11 cellular contexts compared by ENCODE assay signal in the genomic region with DNA sequence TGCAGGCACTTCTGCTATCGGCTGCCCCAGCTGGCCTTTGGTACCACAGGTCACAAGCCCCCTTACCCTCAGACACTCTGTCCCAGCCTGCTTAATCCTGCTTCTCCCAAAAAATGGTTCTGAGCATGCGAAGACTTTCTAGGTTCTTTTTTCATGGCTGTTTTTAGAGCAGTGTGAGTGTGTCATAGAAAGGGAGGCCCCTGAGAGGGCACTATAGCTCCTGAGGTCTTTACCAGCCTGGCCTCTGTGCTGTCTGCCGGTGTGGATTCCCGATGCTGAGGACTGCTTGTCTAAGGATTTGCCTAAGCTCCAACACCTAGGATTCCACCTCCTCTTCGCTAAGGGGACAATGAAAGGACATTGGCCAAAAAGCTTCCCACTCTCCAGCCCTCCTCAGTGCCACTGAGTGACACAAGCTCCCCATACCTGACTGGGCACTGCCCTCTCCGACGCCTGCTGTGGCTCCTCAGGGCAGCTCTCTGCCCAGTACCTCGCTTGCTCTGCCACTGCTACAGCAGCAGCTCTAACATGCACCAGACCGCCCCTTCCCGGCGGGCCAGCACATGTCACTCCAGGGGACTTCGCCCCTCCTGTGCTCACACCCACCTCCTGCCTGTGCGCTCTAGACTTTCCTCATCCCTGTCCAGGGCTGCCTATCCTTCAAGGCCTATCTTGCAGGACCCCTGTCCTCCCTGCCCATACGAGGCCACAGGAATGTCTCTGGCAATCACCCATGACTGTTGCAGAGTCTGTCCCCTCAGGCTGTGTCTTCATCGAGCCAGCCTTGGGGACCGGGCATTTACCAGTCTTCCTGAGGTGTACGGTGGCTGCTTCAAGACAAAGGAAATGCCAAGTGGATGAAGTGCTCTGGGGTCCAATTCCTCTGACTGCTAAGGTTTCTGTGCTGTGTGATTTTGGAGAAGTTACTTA. TPM values are rescaled to one million over a fixed set of nuclear protein-coding genes. Genes with fewer than 3 reads are reported as not detected.
DNase-seq lines count a peak whose midpoint lies in the region; ATAC-seq and TF ChIP-seq lines count a peak whose summit lies in the region.
"Had no signal": no experiment of that assay in that cellular context is flagged by ENCODE, and none has a peak within 500 bp of the region (broad histone marks: within the 10 kb centered on the region; RNA-seq: fewer than 3 reads in every experiment).

No MANE protein-coding gene starts in this region.

- DNase-seq in CD4-positive, alpha-beta memory T cell: no peak
- no peak for DNase-seq in activated CD4-positive, alpha-beta memory T cell treated with anti-CD3 and anti-CD28 coated beads, Interleukin-2, amount 10 ng/mL, durations not matched to agents 7 days and 5 days
- DNase-seq in naive thymus-derived CD4-positive, alpha-beta T cell: no peak
- DNase-seq in putamen (ENCODE audit: low spot score) (no peak), GM19240 (ENCODE audit: insufficient read length, low spot score) (no peak), MM.1S (no peak)
- DNase-seq: activated gamma-delta T cell, DMS 273 treated with DMSO at 0.1 percent for 48 hours, SW 1271 had no signal

- H2AFZ ChIP-seq in MM.1S (ENCODE audit: low read length): no peak overlapping the region

- H3K27me3 Mint-ChIP-seq in CD4-positive, alpha-beta memory T cell: no peaks in the 10 kb centered on the region
- no peaks in the 10 kb centered on the region for H3K27me3 Mint-ChIP-seq in activated CD4-positive, alpha-beta memory T cell treated with anti-CD3 and anti-CD28 coated beads, Interleukin-2, amount 10 ng/mL, durations not matched to agents 7 days and 5 days
- H3K27me3 Mint-ChIP-seq in naive thymus-derived CD4-positive, alpha-beta T cell: no peaks in the 10 kb centered on the region

- H3K4me2 ChIP-seq in MM.1S (ENCODE audit: low read depth, low read length): no peak overlapping the region

- H3K36me3 ChIP-seq in CD4-positive, alpha-beta memory T cell (ENCODE audit: insufficient read depth, low read length): peaks cover 34% of the 10 kb centered on the region
- peaks cover 7 to 67% (median 14%) of the 10 kb centered on the region in 3 experiments for H3K36me3 ChIP-seq in naive thymus-derived CD4-positive, alpha-beta T cell (ENCODE audit: control insufficient read depth in 2 of 3, insufficient read depth in 3 of 3, low read length in 3 of 3)
- H3K36me3 ChIP-seq in MM.1S (replicated peaks; ENCODE audit: insufficient read depth, low read length): peaks cover 15% of the 10 kb centered on the region; the same call in 1 of the 2 replicates

- H3K9ac ChIP-seq in MM.1S (ENCODE audit: low read length): no peak overlapping the region

- peaks cover 51 to 83% of the 10 kb centered on the region in 2 donors for H3K36me3 Mint-ChIP-seq in CD4-positive, alpha-beta memory T cell
- H3K36me3 Mint-ChIP-seq in activated CD4-positive, alpha-beta memory T cell treated with anti-CD3 and anti-CD28 coated beads, Interleukin-2, amount 10 ng/mL, durations not matched to agents 7 days and 5 days (ENCODE audit: low read depth): peaks cover 84% of the 10 kb centered on the region
- H3K36me3 Mint-ChIP-seq in naive thymus-derived CD4-positive, alpha-beta T cell: peaks cover 21 to 64% (median 37%) of the 10 kb centered on the region in 5 donors

- H3K79me2 ChIP-seq in MM.1S (ENCODE audit: low read length): peaks cover 99% of the 10 kb centered on the region

- no peak overlapping the region for H3K27ac ChIP-seq in CD4-positive, alpha-beta memory T cell (ENCODE audit: low read depth, low read length)
- H3K27ac ChIP-seq in naive thymus-derived CD4-positive, alpha-beta T cell (ENCODE audit: low read depth, low read length): no peak overlapping the region
- H3K27ac ChIP-seq in MM.1S (ENCODE audit: low read length): no peak overlapping the region

- POLR2A ChIA-PET in CD4-positive, alpha-beta memory T cell (lab: Charles Lee; ENCODE audit: partially characterized antibody): interaction anchor here (0.7 kb wide), 1 partner anchor 13 kb away, joined by 3 read pairs; no protein-coding TSS in a partner anchor
- POLR2A ChIA-PET in activated CD4-positive, alpha-beta memory T cell treated with anti-CD3 and anti-CD28 coated beads, Interleukin-2, amount 10 ng/mL, durations not matched to agents 7 days and 5 days (lab: Charles Lee): interaction anchor here (3.4 kb wide), 1 partner anchor 15 kb away, joined by 9 read pairs; no protein-coding TSS in a partner anchor
- POLR2A ChIA-PET in naive thymus-derived CD4-positive, alpha-beta T cell (lab: Charles Lee): interaction anchor here (0.6 to 0.8 kb wide), 2 partner anchors 54 to 79 kb away, joined by 3 read pairs; no protein-coding TSS in a partner anchor

- ATAC-seq in GM21737 (IDR thresholded peaks at IDR 0.05; ENCODE audit: unreplicated experiment) (peak; percentile 16), HG03159 (IDR thresholded peaks at IDR 0.05; ENCODE audit: unreplicated experiment) (no peak)
- ATAC-seq in naive thymus-derived CD4-positive, alpha-beta T cell: peak; percentile 23

- H4K20me1 ChIP-seq in MM.1S (ENCODE audit: insufficient read depth, low read length): peaks cover 37% of the 10 kb centered on the region

- H3K4me1 Mint-ChIP-seq in CD4-positive, alpha-beta memory T cell: peaks cover 36 to 70% (median 56%) of the 10 kb centered on the region in 4 donors
- peaks cover 66% of the 10 kb centered on the region for H3K4me1 Mint-ChIP-seq in activated CD4-positive, alpha-beta memory T cell treated with anti-CD3 and anti-CD28 coated beads, Interleukin-2, amount 10 ng/mL, durations not matched to agents 7 days and 5 days
- peaks cover 65 to 92% (median 77%) of the 10 kb centered on the region in 7 donors for H3K4me1 Mint-ChIP-seq in naive thymus-derived CD4-positive, alpha-beta T cell

- H3K4me3 ChIP-seq in CD4-positive, alpha-beta memory T cell (ENCODE audit: low read length in 2 of 2): no peak overlapping the region
- H3K4me3 ChIP-seq in naive thymus-derived CD4-positive, alpha-beta T cell (ENCODE audit: low read length): no peak overlapping the region
- H3K4me3 ChIP-seq in MM.1S (ENCODE audit: low read length): no peak overlapping the region

- intact Hi-C loops in CD4-positive, alpha-beta memory T cell (cut with micrococcal nuclease): no loop called here
- intact Hi-C loops in naive thymus-derived CD4-positive, alpha-beta T cell (cut with micrococcal nuclease): no loop called here

- no peak for TF ChIP-seq CTCF in MM.1S (IDR thresholded peaks at IDR 0.05; ENCODE audit: low read length)

- H3K9me3 Mint-ChIP-seq in CD4-positive, alpha-beta memory T cell: no peaks in the 10 kb centered on the region
- no peaks in the 10 kb centered on the region for H3K9me3 Mint-ChIP-seq in activated CD4-positive, alpha-beta memory T cell treated with anti-CD3 and anti-CD28 coated beads, Interleukin-2, amount 10 ng/mL, durations not matched to agents 7 days and 5 days
- no peaks in the 10 kb centered on the region for H3K9me3 Mint-ChIP-seq in naive thymus-derived CD4-positive, alpha-beta T cell

- H3K27ac Mint-ChIP-seq in CD4-positive, alpha-beta memory T cell: peak overlapping the region in 6 of 7 donors; percentile 7 to 64 (median 52)
- H3K27ac Mint-ChIP-seq in activated CD4-positive, alpha-beta memory T cell treated with anti-CD3 and anti-CD28 coated beads, Interleukin-2, amount 10 ng/mL, durations not matched to agents 7 days and 5 days: peak overlapping the region; percentile 36
- H3K27ac Mint-ChIP-seq in naive thymus-derived CD4-positive, alpha-beta T cell: peak overlapping the region in 5 of 9 donors; percentile 22 to 79 (median 51)

- H3F3A ChIP-seq in MM.1S (ENCODE audit: insufficient read depth, low read length): no peaks in the 10 kb centered on the region

- peaks cover 25% of the 10 kb centered on the region for H3K4me1 ChIP-seq in CD4-positive, alpha-beta memory T cell (ENCODE audit: insufficient read depth, low read length)
- H3K4me1 ChIP-seq in naive thymus-derived CD4-positive, alpha-beta T cell (ENCODE audit: control insufficient read depth in 2 of 2, insufficient read depth in 2 of 2, low read length in 2 of 2): peaks cover 0 to 16% of the 10 kb centered on the region in 2 donors
- H3K4me1 ChIP-seq in MM.1S (ENCODE audit: low read length): no peaks in the 10 kb centered on the region

- peak overlapping the region in 1 of 8 donors; percentile 10 for H3K4me3 Mint-ChIP-seq in CD4-positive, alpha-beta memory T cell
- H3K4me3 Mint-ChIP-seq in activated CD4-positive, alpha-beta memory T cell treated with anti-CD3 and anti-CD28 coated beads, Interleukin-2, amount 10 ng/mL, durations not matched to agents 7 days and 5 days: no peak overlapping the region
- H3K4me3 Mint-ChIP-seq in naive thymus-derived CD4-positive, alpha-beta T cell: peak overlapping the region in 3 of 10 donors; percentile 30 to 57 (median 43)

- no peaks in the 10 kb centered on the region for H3K27me3 ChIP-seq in CD4-positive, alpha-beta memory T cell (ENCODE audit: insufficient read depth, low read length)
- no peaks in the 10 kb centered on the region for H3K27me3 ChIP-seq in naive thymus-derived CD4-positive, alpha-beta T cell (ENCODE audit: control insufficient read depth in 2 of 2, insufficient read depth in 2 of 2, low read length in 2 of 2)
- H3K27me3 ChIP-seq in MM.1S (replicated peaks; ENCODE audit: insufficient read depth, low read length): no peaks in the 10 kb centered on the region

- no peaks in the 10 kb centered on the region for H3K9me3 ChIP-seq in CD4-positive, alpha-beta memory T cell (ENCODE audit: control insufficient read depth in 1 of 2, low read length in 2 of 2)
- H3K9me3 ChIP-seq in naive thymus-derived CD4-positive, alpha-beta T cell (ENCODE audit: control insufficient read depth in 2 of 3, low read length in 3 of 3): no peaks in the 10 kb centered on the region
- no peaks in the 10 kb centered on the region for H3K9me3 ChIP-seq in MM.1S (replicated peaks; ENCODE audit: insufficient read depth, low read length)

- CTCF ChIA-PET in CD4-positive, alpha-beta memory T cell (lab: Charles Lee; ENCODE audit: partially characterized antibody): interaction anchor here (1.2 kb wide), 1 partner anchor 47 kb away, joined by 3 read pairs; no protein-coding TSS in a partner anchor
- CTCF ChIA-PET in activated CD4-positive, alpha-beta memory T cell treated with anti-CD3 and anti-CD28 coated beads, Interleukin-2, amount 10 ng/mL, durations not matched to agents 7 days and 5 days (lab: Charles Lee): interaction anchor here (1.0 kb wide), 1 partner anchor 48 kb away, joined by 3 read pairs; no protein-coding TSS in a partner anchor
- CTCF ChIA-PET in naive thymus-derived CD4-positive, alpha-beta T cell (lab: Charles Lee): no interaction called here

- no peaks in the 10 kb centered on the region for H3K9me2 ChIP-seq in MM.1S (replicated peaks; ENCODE audit: insufficient read depth, low read length)

RNA-seq across cellular contexts. Expression of gene MACROH2A1, which starts 21.0 kb away (rescaled TPM):
- total RNA-seq in CD4-positive, alpha-beta memory T cell: 100 to 1,000 TPM; 100 to 104 TPM
- polyA plus RNA-seq in CD4-positive, alpha-beta memory T cell: 100 to 1,000 TPM; 112 to 181 TPM
- 100 to 1,000 TPM; 248 to 263 TPM for total RNA-seq in activated CD4-positive, alpha-beta memory T cell treated with anti-CD3 and anti-CD28 coated beads, Interleukin-2, amount 10 ng/mL, durations not matched to agents 7 days and 5 days
- 100 to 1,000 TPM; 109 to 288 (median 140) TPM for total RNA-seq in naive thymus-derived CD4-positive, alpha-beta T cell
- polyA plus RNA-seq in naive thymus-derived CD4-positive, alpha-beta T cell: 100 to 1,000 TPM; 123 to 133 TPM
